ENCODE assay signal across 9 cellular contexts in genomic region chr10:67790534-67791408, GRCh38. TPM values are rescaled to one million over a fixed set of nuclear protein-coding genes. Genes with fewer than 3 reads are reported as not detected.
A peak's percentile ranks its signal among the peaks of the same experiment; 100 is the strongest.
DNase-seq lines count a peak whose midpoint lies in the region; ATAC-seq and TF ChIP-seq lines count a peak whose summit lies in the region.
"Had no signal": no experiment of that assay in that cellular context is flagged by ENCODE, and none has a peak within 500 bp of the region (broad histone marks: within the 10 kb centered on the region; RNA-seq: fewer than 3 reads in every experiment).

No MANE protein-coding gene starts in this region.

- H3K36me3 ChIP-seq in OCI-LY3 (replicated peaks; ENCODE audit: low read depth, low read length), result no peaks in the 10 kb centered on the region
- no peaks in the 10 kb centered on the region for H3K36me3 ChIP-seq in CD8-positive, alpha-beta memory T cell (ENCODE audit: insufficient read depth, low read length)

- intact Hi-C loops in Right ventricle myocardium superior (cut with DNase I), result no loop called here

- H3K4me1 ChIP-seq in OCI-LY3 (ENCODE audit: low read length), result peaks cover 18% of the 10 kb centered on the region
- H3K4me1 ChIP-seq in CD8-positive, alpha-beta memory T cell (ENCODE audit: insufficient read depth, low read length), result no peaks in the 10 kb centered on the region

- no peaks in the 10 kb centered on the region for H3K79me2 ChIP-seq in OCI-LY3 (ENCODE audit: low read length)

- H3K4me2 ChIP-seq in OCI-LY3 (ENCODE audit: low read length), result peak overlapping the region; percentile 44

- H3K9me3 Mint-ChIP-seq in effector memory CD8-positive, alpha-beta T cell, result no peaks in the 10 kb centered on the region
- H3K9me3 Mint-ChIP-seq in CD8-positive, alpha-beta memory T cell, result no peaks in the 10 kb centered on the region

- H3K27me3 Mint-ChIP-seq in effector memory CD8-positive, alpha-beta T cell, result no peaks in the 10 kb centered on the region
- H3K27me3 Mint-ChIP-seq in CD8-positive, alpha-beta memory T cell, result no peaks in the 10 kb centered on the region

- no peak overlapping the region for H3K27ac Mint-ChIP-seq in effector memory CD8-positive, alpha-beta T cell
- H3K27ac Mint-ChIP-seq in CD8-positive, alpha-beta memory T cell, result peak overlapping the region in 2 of 8 donors; percentile 19 to 50
- H3K27ac Mint-ChIP-seq: activated naive CD8-positive, alpha-beta T cell had no signal

- CTCF ChIA-PET in CD8-positive, alpha-beta memory T cell (lab: Charles Lee), result interaction anchor here (0.7 to 3.3 kb wide), 4 partner anchors 11 to 512 kb away, joined by 3 to 20 read pairs (median 6); partner anchors contain the start of gene CTNNA3

- H4K20me1 ChIP-seq in OCI-LY3 (ENCODE audit: insufficient read depth, low read length), result no peaks in the 10 kb centered on the region

- POLR2A ChIA-PET in CD8-positive, alpha-beta memory T cell (lab: Charles Lee), result no interaction called here

- no peak overlapping the region for H3K27ac ChIP-seq in OCI-LY3 (ENCODE audit: low read length)
- H3K27ac ChIP-seq in CD8-positive, alpha-beta memory T cell (ENCODE audit: low read depth, low read length), result no peak overlapping the region

- H3K9me3 ChIP-seq in OCI-LY3 (ENCODE audit: insufficient read depth, low read length), result no peaks in the 10 kb centered on the region
- no peaks in the 10 kb centered on the region for H3K9me3 ChIP-seq in CD8-positive, alpha-beta memory T cell (ENCODE audit: low read length)

- peak; percentile 43 for ATAC-seq in GM21447 (IDR thresholded peaks at IDR 0.05; ENCODE audit: unreplicated experiment)
- ATAC-seq in effector memory CD8-positive, alpha-beta T cell (replicated peaks), result peak; percentile 16
- no peak for ATAC-seq in Right ventricle myocardium superior (ENCODE audit: poor library complexity)
- ATAC-seq in GM21515 (IDR thresholded peaks at IDR 0.05; ENCODE audit: unreplicated experiment), result no peak

- H3K4me3 Mint-ChIP-seq in effector memory CD8-positive, alpha-beta T cell, result no peak overlapping the region
- H3K4me3 Mint-ChIP-seq in CD8-positive, alpha-beta memory T cell, result no peak overlapping the region
- H3K4me3 Mint-ChIP-seq: activated naive CD8-positive, alpha-beta T cell had no signal

- H3K4me3 ChIP-seq in OCI-LY3 (ENCODE audit: low read length), result no peak overlapping the region
- no peak overlapping the region for H3K4me3 ChIP-seq in CD8-positive, alpha-beta memory T cell (ENCODE audit: low read length)

- DNase-seq in AG20443 (ENCODE audit: low spot score) (peak; percentile 32), Right ventricle myocardium superior (no peak), HuH-7.5 (ENCODE audit: low spot score) (no peak)
- no peak for DNase-seq in effector memory CD8-positive, alpha-beta T cell
- no peak for DNase-seq in CD8-positive, alpha-beta memory T cell

- H3K4me1 Mint-ChIP-seq in effector memory CD8-positive, alpha-beta T cell (ENCODE audit: low read depth in 2 of 2), result peaks cover 3 to 7% of the 10 kb centered on the region in 2 donors
- H3K4me1 Mint-ChIP-seq in CD8-positive, alpha-beta memory T cell, result peaks cover 4 to 21% (median 13%) of the 10 kb centered on the region in 3 donors

- no peaks in the 10 kb centered on the region for H3K27me3 ChIP-seq in OCI-LY3 (ENCODE audit: low read depth, low read length)
- H3K27me3 ChIP-seq in CD8-positive, alpha-beta memory T cell (ENCODE audit: insufficient read depth, low read length, poor library complexity, severe bottlenecking), result no peaks in the 10 kb centered on the region

- no peak overlapping the region; the same call in 1 of the 2 replicates for H2AFZ ChIP-seq in OCI-LY3 (ENCODE audit: low read depth, low read length)

- no peak for TF ChIP-seq CTCF in OCI-LY3 (IDR thresholded peaks at IDR 0.05; ENCODE audit: low read depth, low read length)

- H3K9ac ChIP-seq in OCI-LY3 (ENCODE audit: low read length), result no peak overlapping the region

- H3K36me3 Mint-ChIP-seq in effector memory CD8-positive, alpha-beta T cell (ENCODE audit: insufficient read depth), result no peaks in the 10 kb centered on the region
- no peaks in the 10 kb centered on the region for H3K36me3 Mint-ChIP-seq in CD8-positive, alpha-beta memory T cell
- H3K36me3 Mint-ChIP-seq: activated naive CD8-positive, alpha-beta T cell had no signal

RNA-seq across cellular contexts. Expression of gene DNAJC12, which starts 47.2 kb away (rescaled TPM):
- 5.4 TPM for total RNA-seq in Right ventricle myocardium superior
- 10 to 100 TPM; 12.7 to 12.9 TPM for total RNA-seq in CD8-positive, alpha-beta memory T cell
- not detected for polyA plus RNA-seq in CD8-positive, alpha-beta memory T cell

Comparison
In these comparisons a context has a peak if more than half of its experiments do, and no peak if none do; other contexts are left out.
1. ATAC-seq: peak in GM21447 (single experiment) and effector memory CD8-positive, alpha-beta T cell (single experiment); none in Right ventricle myocardium superior (single experiment) and GM21515 (single experiment).